ENCODE assay signal across 9 cellular contexts in genomic region chr6:104984831-104985230, GRCh38. TPM values are rescaled to one million over a fixed set of nuclear protein-coding genes. Genes with fewer than 3 reads are reported as not detected.
"Had no signal": no experiment of that assay in that cellular context is flagged by ENCODE, and none has a peak within 500 bp of the region (broad histone marks: within the 10 kb centered on the region; RNA-seq: fewer than 3 reads in every experiment).

No MANE protein-coding gene starts in this region.

- H3K4me3 Mint-ChIP-seq: H9, HFFc6 had no signal

- H3K27ac ChIP-seq: GM23248 had no signal

- H3K9me3 Mint-ChIP-seq: H9, HFFc6 had no signal

- H3K9me3 ChIP-seq: HAP-1 had no signal

- H2AFZ ChIP-seq: GM23248 had no signal

- H3K27ac Mint-ChIP-seq: HFFc6 had no signal

- H3K36me3 ChIP-seq: HAP-1 had no signal

- H3K4me3 ChIP-seq: GM23248, HAP-1 had no signal

- ATAC-seq: HCT116 had no signal

- DNase-seq: GM23248, GOT3, H7, H9, HCEC 1CT, HFFc6 had no signal

RNA-seq across cellular contexts. Expression of gene LIN28B, which starts 27.9 kb away (rescaled TPM):
- total RNA-seq: GM23248, H4, HFFc6 had no signal
- polyA plus RNA-seq: GM23248 had no signal
